In the genomic region with DNA sequence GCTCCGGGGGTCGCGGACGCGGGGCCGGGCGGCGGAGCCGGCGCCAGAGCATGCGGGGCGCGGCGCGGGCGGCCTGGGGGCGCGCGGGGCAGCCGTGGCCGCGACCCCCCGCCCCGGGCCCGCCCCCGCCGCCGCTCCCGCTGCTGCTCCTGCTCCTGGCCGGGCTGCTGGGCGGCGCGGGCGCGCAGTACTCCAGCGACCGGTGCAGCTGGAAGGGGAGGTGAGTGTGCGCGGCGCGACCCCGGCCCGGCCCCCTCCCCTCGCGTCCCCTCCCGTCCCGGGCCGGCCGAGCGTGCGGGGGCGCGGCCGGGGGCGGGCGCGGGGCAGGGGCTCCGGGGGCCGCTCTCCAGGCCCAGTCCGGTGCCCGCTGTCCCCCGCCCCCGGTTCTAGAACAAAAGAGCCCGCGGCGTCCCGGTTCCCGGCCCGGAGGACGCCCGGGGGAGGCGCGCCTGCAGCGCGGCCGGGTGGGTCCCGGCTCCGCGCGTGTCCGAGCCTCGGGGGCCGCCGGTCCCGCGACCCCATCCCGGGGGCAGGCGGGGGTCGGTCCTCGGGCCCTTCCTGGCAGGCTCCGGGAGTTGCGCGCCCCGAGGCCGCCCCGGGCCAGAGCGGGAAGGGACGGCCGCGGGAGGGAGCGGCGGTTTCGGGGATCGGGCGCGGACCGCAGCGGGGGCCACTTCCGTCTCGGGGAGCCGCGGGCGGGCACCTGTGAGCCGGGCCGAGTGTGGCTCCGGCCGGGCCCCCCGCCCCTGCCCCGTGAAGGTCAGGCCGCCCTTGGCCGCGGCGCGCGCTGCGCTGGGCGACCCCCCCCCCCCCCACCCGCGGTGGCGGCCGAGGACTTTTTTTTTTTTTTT, we compare ENCODE assay signal across 8 cellular contexts. TPM values are rescaled to one million over a fixed set of nuclear protein-coding genes. Genes with fewer than 3 reads are reported as not detected.
DNase-seq lines count a peak whose midpoint lies in the region; ATAC-seq and TF ChIP-seq lines count a peak whose summit lies in the region.

No MANE protein-coding gene starts in this region.

- peak overlapping the region; percentile 77 for H3K4me3 ChIP-seq in AG09309 (ENCODE audit: control insufficient read depth, low read depth, low read length)
- H3K4me3 ChIP-seq in astrocyte of the cerebellum (ENCODE audit: low read depth, low read length), result peak overlapping the region; percentile 61
- H3K4me3 ChIP-seq in lung, result peak overlapping the region; percentile 67

- no peak for ATAC-seq in lung (ENCODE audit: insufficient read depth, low FRiP score)

- H3K27ac ChIP-seq in lung (ENCODE audit: low read depth in 1 of 2, low read length in 1 of 2), result peak overlapping the region; percentile 69 to 96

- POLR2A ChIA-PET in HEK293T (lab: Yijun Ruan, JAX), result interaction anchor here (1.1 kb wide), 1 partner anchor 195 kb away, joined by 3 read pairs; no protein-coding TSS in a partner anchor

- in situ Hi-C loops in astrocyte of the cerebellum (cut with HindIII; ENCODE audit: low sequenced_read_pairs) (no loop called here), KBM-7 (cut with MboI; ENCODE audit: low pct_unique_long_range_greater_than_20kb, low sequenced_read_pairs) (no loop called here)

- 0 to 1% methylated on average over 31 to 130 of the region's 131 CpGs for WGBS in lung, 2 donors

- DNase-seq in AG09309 (ENCODE audit: low read depth), result no peak
- DNase-seq in HEK293T (ENCODE audit: extremely low spot score), result peak; percentile 33
- DNase-seq in astrocyte of the cerebellum (ENCODE audit: low read depth), result no peak
- DNase-seq in lung (ENCODE audit: low spot score), result no peak
- no peak for DNase-seq in NCI-H1436 (lab: John Stamatoyannopoulos, UW)
- DNase-seq in KBM-7, result no peak
- DNase-seq in SW480 (ENCODE audit: low spot score), result no peak
- no peak for DNase-seq in NCI-H2029 treated with DMSO at 0.1 percent for 48 hours (lab: John Stamatoyannopoulos, UW)

- H3K27me3 ChIP-seq in lung (ENCODE audit: control insufficient read depth, insufficient read depth), result no peaks in the 10 kb centered on the region

- H3K36me3 ChIP-seq in lung (ENCODE audit: control insufficient read depth in 2 of 2, insufficient read depth in 2 of 2, low read length in 2 of 2), result peaks cover 0 to under 1% of the 10 kb centered on the region in 2 donors

- H3K4me1 ChIP-seq in lung (ENCODE audit: control insufficient read depth in 2 of 2, insufficient read depth in 2 of 2, low read length in 2 of 2), result peaks cover 0 to 17% of the 10 kb centered on the region in 2 donors

- no peaks in the 10 kb centered on the region for H3K9me3 ChIP-seq in lung (ENCODE audit: control insufficient read depth in 2 of 2, insufficient read depth in 1 of 2, low read length in 1 of 2)

- CTCF ChIA-PET in HEK293T (lab: Yijun Ruan, JAX), result no interaction called here

- TF ChIP-seq CTCF in AG09309 (IDR thresholded peaks at IDR 0.05; ENCODE audit: control insufficient read depth, insufficient read depth, low read depth, low read length, missing control alignments) (no peak), astrocyte of the cerebellum (IDR thresholded peaks at IDR 0.05; ENCODE audit: low read depth, low read length, missing control alignments) (no peak), lung (IDR thresholded peaks at IDR 0.05; ENCODE audit: control extremely low read depth, extremely low read depth) (no peak)

TF ChIP-seq in HEK293T, 16 proteins besides CTCF, POLR2A, EP300 and RAD21:
- TF ChIP-seq NFRKB (IDR thresholded peaks at IDR 0.05), result no peak
- TF ChIP-seq SUZ12 (IDR thresholded peaks at IDR 0.05), result no peak
- TF ChIP-seq L3MBTL2 (conservative IDR thresholded peaks at IDR 0.05), result no peak
- no peak for TF ChIP-seq SP1 (IDR thresholded peaks at IDR 0.05)
- TF ChIP-seq TARDBP (IDR thresholded peaks at IDR 0.05), result no peak
- TF ChIP-seq BHLHE40 (IDR thresholded peaks at IDR 0.05; ENCODE audit: borderline replicate concordance), result no peak
- TF ChIP-seq FOXM1 (IDR thresholded peaks at IDR 0.05; ENCODE audit: borderline replicate concordance), result no peak
- no peak for TF ChIP-seq ARNT (IDR thresholded peaks at IDR 0.05)
- TF ChIP-seq LEF1 (IDR thresholded peaks at IDR 0.05; ENCODE audit: borderline replicate concordance), result no peak
- TF ChIP-seq FOXA1 (IDR thresholded peaks at IDR 0.05), result no peak
- no peak for TF ChIP-seq CTBP1 (IDR thresholded peaks at IDR 0.05; ENCODE audit: borderline replicate concordance)
- TF ChIP-seq, protein P1, sequence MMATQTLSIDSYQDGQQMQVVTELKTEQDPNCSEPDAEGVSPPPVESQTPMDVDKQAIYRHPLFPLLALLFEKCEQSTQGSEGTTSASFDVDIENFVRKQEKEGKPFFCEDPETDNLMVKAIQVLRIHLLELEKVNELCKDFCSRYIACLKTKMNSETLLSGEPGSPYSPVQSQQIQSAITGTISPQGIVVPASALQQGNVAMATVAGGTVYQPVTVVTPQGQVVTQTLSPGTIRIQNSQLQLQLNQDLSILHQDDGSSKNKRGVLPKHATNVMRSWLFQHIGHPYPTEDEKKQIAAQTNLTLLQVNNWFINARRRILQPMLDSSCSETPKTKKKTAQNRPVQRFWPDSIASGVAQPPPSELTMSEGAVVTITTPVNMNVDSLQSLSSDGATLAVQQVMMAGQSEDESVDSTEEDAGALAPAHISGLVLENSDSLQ (IDR thresholded peaks at IDR 0.05), result no peak
- no peak for TF ChIP-seq ELF4 (IDR thresholded peaks at IDR 0.05)
- no peak for TF ChIP-seq ZNF384 (IDR thresholded peaks at IDR 0.05)
- no peak for TF ChIP-seq HDGF (IDR thresholded peaks at IDR 0.05; ENCODE audit: borderline replicate concordance)
- TF ChIP-seq FOXK2 (IDR thresholded peaks at IDR 0.05), result no peak
TF ChIP-seq in HEK293T: peak in this region for 0.

RNA-seq across cellular contexts. Expression of a gene that starts 0.6 kb away (rescaled TPM):
- 10 to 100 TPM; 48.9 to 81.1 TPM for total RNA-seq in lung
- polyA plus RNA-seq in lung, result 100 to 1,000 TPM in 1 of 2 donors, 10 to 100 TPM in 1; 48.2 to 181 TPM
